In genomic region chr20:38081575-38081974, GRCh38 we compare ENCODE assay signal across 11 cellular contexts.
"Had no signal": no experiment of that assay in that cellular context is flagged by ENCODE, and none has a peak within 500 bp of the region (broad histone marks: within the 10 kb centered on the region; RNA-seq: fewer than 3 reads in every experiment).

No MANE protein-coding gene starts in this region.

- ATAC-seq: activated CD4-positive, CD25-positive, alpha-beta regulatory T cell treated with anti-CD3 and anti-CD28 coated beads, Interleukin-2, amount 50 U/mL, for 24 hours; left colon; natural killer cell treated with Interleukin-12 subunit alpha and Interleukin-12 subunit beta and Interleukin-15 and Interleukin-18, amount 100 ng/mL, for 72 hours had no signal

- H3K9me3 Mint-ChIP-seq: natural killer cell treated with Interleukin-12 subunit alpha and Interleukin-12 subunit beta and Interleukin-15 and Interleukin-18, amount 100 ng/mL, for 72 hours had no signal

- H3K27me3 Mint-ChIP-seq: natural killer cell treated with Interleukin-12 subunit alpha and Interleukin-12 subunit beta and Interleukin-15 and Interleukin-18, amount 100 ng/mL, for 72 hours had no signal

- DNase-seq: activated CD4-positive, alpha-beta T cell treated with anti-CD3 and anti-CD28 coated beads, Interleukin-2, amount 50 U/mL, for 48 hours; activated T-cell treated with anti-CD3 and anti-CD28 coated beads, Interleukin-2, amount 50 U/mL, for 48 hours; dermis blood vessel endothelial cell; foreskin fibroblast; head of caudate nucleus; left colon; mammary epithelial cell; stimulated activated CD4-positive, alpha-beta T cell treated with anti-CD3 and anti-CD28 coated beads, Interleukin-15, amount 100 ng/mL, for 24 hours; trophoblast cell had no signal

- H3K27ac Mint-ChIP-seq: natural killer cell treated with Interleukin-12 subunit alpha and Interleukin-12 subunit beta and Interleukin-15 and Interleukin-18, amount 100 ng/mL, for 72 hours had no signal

- H3K4me3 Mint-ChIP-seq: natural killer cell treated with Interleukin-12 subunit alpha and Interleukin-12 subunit beta and Interleukin-15 and Interleukin-18, amount 100 ng/mL, for 72 hours had no signal
